ENCODE assay signal across 29 cellular contexts in the genomic region with DNA sequence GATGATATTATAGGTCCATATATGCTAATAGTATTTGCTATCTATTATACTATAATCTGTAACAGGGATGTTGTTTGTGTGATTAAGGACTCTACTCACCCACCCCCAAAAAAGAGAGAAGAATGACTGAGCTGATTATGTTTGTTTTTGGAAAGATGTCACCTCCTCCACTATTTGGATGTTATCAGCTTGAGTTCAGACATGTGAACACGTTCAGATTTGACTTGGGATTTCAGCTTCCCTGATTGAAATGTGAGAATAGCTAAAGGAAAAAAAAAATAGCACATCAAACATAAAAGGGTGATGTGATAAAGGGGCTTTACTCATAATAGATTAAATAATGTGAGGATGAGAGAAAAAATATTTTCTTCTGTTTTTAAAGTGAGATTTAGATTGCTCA.
"Had no signal": no experiment of that assay in that cellular context is flagged by ENCODE, and none has a peak within 500 bp of the region (broad histone marks: within the 10 kb centered on the region; RNA-seq: fewer than 3 reads in every experiment).

No MANE protein-coding gene starts in this region.

- H3K36me3 ChIP-seq: neural progenitor cell, ovary, right lobe of liver, suprapubic skin, tibial artery, transverse colon, upper lobe of right lung, uterus had no signal

- H3K27me3 ChIP-seq: neural progenitor cell, ovary, right lobe of liver, sigmoid colon, suprapubic skin, testis, tibial artery, transverse colon, upper lobe of right lung, uterus had no signal

- H3K27me3 Mint-ChIP-seq: progenitor cell of endocrine pancreas; stimulated activated naive CD8-positive, alpha-beta T cell treated with anti-CD3 and anti-CD28 coated beads, Interleukin-15, amount 100 ng/mL, for 72 hours; type B pancreatic cell had no signal

- H3K36me3 Mint-ChIP-seq: natural killer cell, neural progenitor cell, type B pancreatic cell had no signal

- H3K9ac ChIP-seq: neural progenitor cell, parathyroid adenoma had no signal

- H3K27ac Mint-ChIP-seq: natural killer cell; nephron; progenitor cell of endocrine pancreas; stimulated activated effector memory CD8-positive, alpha-beta T cell treated with anti-CD3 and anti-CD28 coated beads, Interleukin-12 subunit alpha, Interleukin-12 subunit beta, amount 100 ng/mL, for 72 hours; stimulated activated naive CD8-positive, alpha-beta T cell treated with anti-CD3 and anti-CD28 coated beads, Interleukin-15, amount 100 ng/mL, for 72 hours; type B pancreatic cell had no signal

- H3K4me3 Mint-ChIP-seq: natural killer cell; nephron; neural progenitor cell; stimulated activated effector memory CD8-positive, alpha-beta T cell treated with anti-CD3 and anti-CD28 coated beads, Interleukin-12 subunit alpha, Interleukin-12 subunit beta, amount 100 ng/mL, for 72 hours; stimulated activated naive CD8-positive, alpha-beta T cell treated with anti-CD3 and anti-CD28 coated beads, Interleukin-15, amount 100 ng/mL, for 72 hours; type B pancreatic cell had no signal

- H3K9me3 ChIP-seq: ovary, psoas muscle, right lobe of liver, sigmoid colon, suprapubic skin, testis, tibial artery, transverse colon, upper lobe of right lung, uterus had no signal

- DNase-seq: natural killer cell; occipital lobe; ovary; posterior cingulate gyrus; psoas muscle; right cardiac atrium; right lobe of liver; sigmoid colon; small intestine; stimulated activated CD4-positive, alpha-beta T cell treated with anti-CD3 and anti-CD28 coated beads, Interleukin-15, amount 100 ng/mL, for 24 hours; stimulated activated CD4-positive, alpha-beta T cell treated with anti-CD3 and anti-CD28 coated beads, Interleukin-2, amount 100 ng/mL, for 24 hours; stimulated activated CD4-positive, alpha-beta T cell treated with anti-CD3 and anti-CD28 coated beads, Interleukin-2, amount 100 ng/mL, for 48 hours; stimulated activated CD4-positive, alpha-beta T cell treated with anti-CD3 and anti-CD28 coated beads, Interleukin-4, amount 100 ng/mL, for 24 hours; stimulated activated naive CD4-positive, alpha-beta T cell; stimulated activated naive CD8-positive, alpha-beta T cell treated with anti-CD3 and anti-CD28 coated beads, Interleukin-15, amount 100 ng/mL, for 72 hours; stimulated activated naive CD8-positive, alpha-beta T cell treated with anti-CD3 and anti-CD28 coated beads, Interleukin-15, Interleukin-2, amounts not matched to agents 100 U/mL and 50 U/mL, for 24 hours; substantia nigra; testis; tibial artery; transverse colon; upper lobe of right lung; uterus had no signal

- ATAC-seq: natural killer cell; psoas muscle; right cardiac atrium; right lobe of liver; stimulated activated effector memory CD8-positive, alpha-beta T cell treated with anti-CD3 and anti-CD28 coated beads, Interleukin-12 subunit alpha, Interleukin-12 subunit beta, amount 100 ng/mL, for 72 hours; stimulated activated naive CD8-positive, alpha-beta T cell treated with anti-CD3 and anti-CD28 coated beads, Interleukin-15, amount 100 ng/mL, for 72 hours; stimulated activated naive CD8-positive, alpha-beta T cell treated with anti-CD3 and anti-CD28 coated beads, Interleukin-15, Interleukin-2, amounts not matched to agents 100 U/mL and 50 U/mL, for 24 hours; upper lobe of right lung had no signal

- H3K4me3 ChIP-seq: neural progenitor cell, ovary, psoas muscle, right lobe of liver, sigmoid colon, suprapubic skin, testis, tibial artery, transverse colon, upper lobe of right lung, uterus had no signal

- H3K79me2 ChIP-seq: parathyroid adenoma had no signal

- H3K27ac ChIP-seq: neural progenitor cell, ovary, parathyroid adenoma, psoas muscle, right lobe of liver, suprapubic skin, testis, tibial artery, transverse colon, upper lobe of right lung, uterus had no signal

- H3K9me3 Mint-ChIP-seq: natural killer cell; nephron; neural progenitor cell; stimulated activated effector memory CD8-positive, alpha-beta T cell treated with anti-CD3 and anti-CD28 coated beads, Interleukin-12 subunit alpha, Interleukin-12 subunit beta, amount 100 ng/mL, for 72 hours; stimulated activated naive CD8-positive, alpha-beta T cell treated with anti-CD3 and anti-CD28 coated beads, Interleukin-15, amount 100 ng/mL, for 72 hours; type B pancreatic cell had no signal

- H2AFZ ChIP-seq: neural progenitor cell, parathyroid adenoma had no signal

- H3K4me1 ChIP-seq: psoas muscle, right lobe of liver, sigmoid colon, suprapubic skin, testis, tibial artery, upper lobe of right lung, uterus had no signal
